Comparison of ENCODE assay signal across 8 cellular contexts in genomic region chr4:89640620-89641366, GRCh38.
DNase-seq lines count a peak whose midpoint lies in the region; ATAC-seq, FAIRE-seq and TF ChIP-seq lines count a peak whose summit lies in the region.

No MANE protein-coding gene starts in this region.

- H3K4me2 ChIP-seq in endothelial cell of umbilical vein (ENCODE audit: insufficient read depth, low read length), result peak overlapping the region; percentile 19

- POLR2A ChIA-PET in endothelial cell of umbilical vein (lab: Charles Lee), result no interaction called here

- dilution Hi-C loops in endothelial cell of umbilical vein (cut with MboI; ENCODE audit: extremely low pct_ligation_motif_present, low sequenced_read_pairs), result no loop called here

- CTCF ChIA-PET in endothelial cell of umbilical vein (lab: Charles Lee), result interaction anchor here (0.7 to 2.0 kb wide), 32 partner anchors 8 to 414 kb away, joined by 3 to 33 read pairs (median 5); partner anchors contain the start of gene MMRN1

- H3K9me3 Mint-ChIP-seq in neural crest cell, result peaks cover 2% of the 10 kb centered on the region

- peaks cover 8% of the 10 kb centered on the region for H3K4me1 Mint-ChIP-seq in neural crest cell

- intact Hi-C loops in endothelial cell of umbilical vein (cut with micrococcal nuclease), result loop anchor here (1.0 kb wide), 1 partner anchor 261 kb away; no protein-coding TSS in a partner anchor

- BruUV-seq in endothelial cell of umbilical vein (replicated peaks; lab: Mats Ljungman, UMichigan), result no TSS peak

- peak; percentile 42 for DNase-seq in NCI-H524 treated with DMSO at 0.1 percent for 48 hours (lab: John Stamatoyannopoulos, UW)
- DNase-seq in endothelial cell of umbilical vein (ENCODE audit: low read depth, low spot score), result no peak
- peak; percentile 58 for DNase-seq in neural crest cell (ENCODE audit: low read depth, low spot score)
- no peak for DNase-seq in NCI-H446 treated with DMSO at 0.1 percent for 48 hours (lab: John Stamatoyannopoulos, UW)
- DNase-seq in stimulated activated CD4-positive, alpha-beta T cell treated with anti-CD3 and anti-CD28 coated beads, Interleukin-4, amount 100 ng/mL, for 24 hours, result no peak
- DNase-seq in KBM-7, result no peak

- peak overlapping the region; percentile 94 for H2AFZ ChIP-seq in endothelial cell of umbilical vein (ENCODE audit: low read depth, low read length)

- H3K36me3 ChIP-seq in endothelial cell of umbilical vein (ENCODE audit: control insufficient read depth in 2 of 2, extremely low read depth in 1 of 2, insufficient read depth in 2 of 2, low read length in 2 of 2), result no peaks in the 10 kb centered on the region

- no peak overlapping the region for H3K9ac ChIP-seq in endothelial cell of umbilical vein (replicated peaks; ENCODE audit: extremely low read depth, insufficient read depth, low read length)

- no peaks in the 10 kb centered on the region for H3K9me1 ChIP-seq in endothelial cell of umbilical vein (replicated peaks; ENCODE audit: control insufficient read depth, extremely low read depth, insufficient read depth, low read length)

- TF ChIP-seq POLR2A in endothelial cell of umbilical vein (IDR thresholded peaks at IDR 0.05; ENCODE audit: low read depth, low read length), result no peak

- peak overlapping the region; percentile 74 for H3K4me3 Mint-ChIP-seq in neural crest cell

- no peaks in the 10 kb centered on the region for H3K27me3 ChIP-seq in endothelial cell of umbilical vein (ENCODE audit: control insufficient read depth in 2 of 2, insufficient read depth in 2 of 2, low read length in 2 of 2)

- no peaks in the 10 kb centered on the region for H3K9me3 ChIP-seq in endothelial cell of umbilical vein (replicated peaks; ENCODE audit: control insufficient read depth, insufficient read depth, low read length)

- peak; percentile 56 to 68 for TF ChIP-seq CTCF in endothelial cell of umbilical vein (IDR thresholded peaks at IDR 0.05; ENCODE audit: extremely low read depth in 1 of 2, insufficient read depth in 1 of 2, low read depth in 1 of 2, low read length in 2 of 2)
- peak; percentile 79 for TF ChIP-seq CTCF in neural crest cell (conservative IDR thresholded peaks at IDR 0.05)

- no peak overlapping the region for H3K4me3 ChIP-seq in endothelial cell of umbilical vein (replicated peaks in 1 of 3; ENCODE audit: insufficient read depth in 1 of 3, low read depth in 1 of 3, low read length in 3 of 3)

- peak overlapping the region; percentile 79 for H3K27ac Mint-ChIP-seq in neural crest cell (ENCODE audit: unreplicated experiment)

- ATAC-seq in GM18861 (IDR thresholded peaks at IDR 0.05; ENCODE audit: unreplicated experiment), result peak; percentile 91
- ATAC-seq in GM21825 (IDR thresholded peaks at IDR 0.05; ENCODE audit: unreplicated experiment), result no peak

- no peaks in the 10 kb centered on the region for H3K79me2 ChIP-seq in endothelial cell of umbilical vein (ENCODE audit: control insufficient read depth, insufficient read depth, low read length)

- peak; percentile 79 for FAIRE-seq in endothelial cell of umbilical vein (lab: Jason Lieb, UNC)

- H3K36me3 Mint-ChIP-seq in neural crest cell (ENCODE audit: low read depth), result peaks cover 2% of the 10 kb centered on the region

- H3K27ac ChIP-seq in endothelial cell of umbilical vein (ENCODE audit: insufficient read depth, low read depth, low read length), result no peak overlapping the region

- H3K27me3 Mint-ChIP-seq in neural crest cell (ENCODE audit: low read depth), result no peaks in the 10 kb centered on the region

- no peaks in the 10 kb centered on the region for H4K20me1 ChIP-seq in endothelial cell of umbilical vein (replicated peaks; ENCODE audit: control insufficient read depth, extremely low read depth, insufficient read depth, low read length)

- in situ Hi-C loops in KBM-7 (cut with MboI; ENCODE audit: low pct_unique_long_range_greater_than_20kb, low sequenced_read_pairs), result no loop called here

- no peaks in the 10 kb centered on the region for H3K4me1 ChIP-seq in endothelial cell of umbilical vein (ENCODE audit: control insufficient read depth, extremely low read depth, insufficient read depth, low read length)

TF ChIP-seq in endothelial cell of umbilical vein, 7 proteins besides CTCF, POLR2A, EP300 and RAD21:
- TF ChIP-seq POLR2AphosphoS5 (IDR thresholded peaks at IDR 0.05; ENCODE audit: insufficient read depth, low read depth, low read length) (no peak), EZH2 (IDR thresholded peaks at IDR 0.05; ENCODE audit: borderline replicate concordance, low read depth, low read length, severe bottlenecking) (no peak), FOS (IDR thresholded peaks at IDR 0.05; ENCODE audit: borderline replicate concordance, insufficient read depth, low read length) (no peak), MYC (IDR thresholded peaks at IDR 0.05; ENCODE audit: low read depth, low read length) (no peak), GATA2 (IDR thresholded peaks at IDR 0.05; ENCODE audit: insufficient read depth, insufficient read length, low read depth, low read length) (no peak)
- TF ChIP-seq, protein P1, sequence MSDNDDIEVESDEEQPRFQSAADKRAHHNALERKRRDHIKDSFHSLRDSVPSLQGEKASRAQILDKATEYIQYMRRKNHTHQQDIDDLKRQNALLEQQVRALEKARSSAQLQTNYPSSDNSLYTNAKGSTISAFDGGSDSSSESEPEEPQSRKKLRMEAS (IDR thresholded peaks at IDR 0.05; ENCODE audit: insufficient read depth, insufficient read length), result no peak
TF ChIP-seq in endothelial cell of umbilical vein: peak in this region for 0.

Comparison
In these comparisons a context has a peak if more than half of its experiments do, and no peak if none do; other contexts are left out.
1. DNase-seq: peak in NCI-H524 treated with DMSO at 0.1 percent for 48 hours (single experiment) and neural crest cell (single experiment); none in endothelial cell of umbilical vein (single experiment), NCI-H446 treated with DMSO at 0.1 percent for 48 hours (single experiment), stimulated activated CD4-positive, alpha-beta T cell treated with anti-CD3 and anti-CD28 coated beads, Interleukin-4, amount 100 ng/mL, for 24 hours (single experiment) and KBM-7 (single experiment).